19 cellular contexts compared by ENCODE assay signal in the genomic region with DNA sequence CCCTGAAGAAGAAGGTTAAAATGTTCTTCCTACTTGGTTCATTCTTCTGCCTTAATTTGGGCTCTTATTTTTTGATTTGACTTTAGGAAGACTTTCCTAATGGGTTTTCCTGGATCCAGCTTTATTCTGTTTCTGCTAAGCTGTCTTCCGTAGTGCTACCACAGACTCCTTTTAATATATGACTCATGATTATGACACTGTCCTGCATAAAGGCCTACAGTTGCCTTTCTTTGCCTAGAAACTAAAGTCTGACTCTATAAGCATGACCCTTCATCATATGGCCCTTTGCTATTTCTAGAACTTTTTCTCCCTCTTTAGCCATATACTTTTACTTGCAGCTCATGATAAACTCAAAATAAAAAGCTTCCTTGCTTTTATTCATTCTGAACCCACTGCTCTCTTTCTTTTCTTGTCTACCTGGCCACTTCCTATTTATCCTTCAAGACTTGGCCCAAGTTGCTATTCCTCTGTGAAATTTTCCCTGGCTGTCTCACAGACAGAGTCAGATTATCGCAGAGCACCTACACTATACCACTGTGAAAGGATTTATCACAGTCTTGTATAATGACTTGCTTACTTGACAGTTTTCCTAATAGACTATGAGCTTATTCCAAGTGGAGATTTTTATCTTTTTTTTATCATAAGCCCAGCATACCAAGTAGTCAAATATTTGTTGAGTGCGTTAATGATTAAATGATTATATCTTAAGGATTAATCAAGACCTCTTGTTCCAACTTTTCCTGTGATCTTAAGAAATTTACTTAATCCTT. TPM values are rescaled to one million over a fixed set of nuclear protein-coding genes. Genes with fewer than 3 reads are reported as not detected.
A peak's percentile ranks its signal among the peaks of the same experiment; 100 is the strongest.
DNase-seq lines count a peak whose midpoint lies in the region; ATAC-seq, FAIRE-seq and TF ChIP-seq lines count a peak whose summit lies in the region.
"Had no signal": no experiment of that assay in that cellular context is flagged by ENCODE, and none has a peak within 500 bp of the region (broad histone marks: within the 10 kb centered on the region; RNA-seq: fewer than 3 reads in every experiment).

No MANE protein-coding gene starts in this region.

- H3K27me3 ChIP-seq in GM12878 (replicated peaks in 1 of 2; ENCODE audit: control insufficient read depth in 2 of 2, insufficient read depth in 2 of 2, low read length in 1 of 2) (no peaks in the 10 kb centered on the region), right cardiac atrium (ENCODE audit: control insufficient read depth, insufficient read depth) (no peaks in the 10 kb centered on the region)
- H3K27me3 ChIP-seq: MG63, spleen, uterus had no signal

- no peaks in the 10 kb centered on the region for H3K79me2 ChIP-seq in GM12878 (ENCODE audit: control insufficient read depth, insufficient read depth, low read length)

- TF ChIP-seq RAD21 in A549 (conservative IDR thresholded peaks at IDR 0.05 in 1 of 2, IDR thresholded peaks at IDR 0.05 in 1 of 2), result no peak
- no peak for TF ChIP-seq RAD21 in GM12878 (IDR thresholded peaks at IDR 0.05; ENCODE audit: insufficient read depth, low read depth, low read length)

- intact Hi-C loops in GM12878 (cut with micrococcal nuclease; ENCODE audit: unreplicated experiment), result no loop called here
- intact Hi-C loops in right cardiac atrium (cut with DNase I), result no loop called here

- WGBS in A549 (ENCODE audit: missing lambda C conversion rate), result 76% methylated on average over 3 of the region's 3 CpGs
- 99% methylated on average over 3 of the region's 3 CpGs for WGBS in GM12878 (ENCODE audit: insufficient coverage, insufficient replicate concordance, low lambda C conversion rate, missing lambda C conversion rate)
- WGBS in right cardiac atrium, result 97% methylated on average over 3 of the region's 3 CpGs

- H3K9ac ChIP-seq in GM12878 (ENCODE audit: control insufficient read depth, insufficient read depth, low read length), result no peak overlapping the region

- H3K4me2 ChIP-seq in A549 (peak overlapping the region; percentile 19; the same call in 1 of the 3 replicates), GM12878 (ENCODE audit: control insufficient read depth, insufficient read depth) (no peak overlapping the region)

- H3K9me3 ChIP-seq in A549 (no peaks in the 10 kb centered on the region), GM12878 (replicated peaks; ENCODE audit: control insufficient read depth, insufficient read depth, low read length) (no peaks in the 10 kb centered on the region), right cardiac atrium (ENCODE audit: control insufficient read depth, low read length) (no peaks in the 10 kb centered on the region)
- H3K9me3 ChIP-seq: HAP-1, MG63, prostate gland, spleen, uterus had no signal

- TF ChIP-seq CTCF in A549 (IDR thresholded peaks at IDR 0.05) (no peak), GM12878 (IDR thresholded peaks at IDR 0.05 in 2 of 3, conservative IDR thresholded peaks at IDR 0.05 in 1 of 3; ENCODE audit: control insufficient read depth in 2 of 3, extremely low read depth in 1 of 3, insufficient read depth in 1 of 3, low read depth in 3 of 3, low read length in 3 of 3) (no peak)

- no peak for FAIRE-seq in A549 (lab: Jason Lieb, UNC)
- FAIRE-seq in GM12878 (lab: Jason Lieb, UNC), result peak; percentile 38
- FAIRE-seq: GM12891 had no signal

- TF ChIP-seq EP300 in A549 (IDR thresholded peaks at IDR 0.05) (no peak), GM12878 (IDR thresholded peaks at IDR 0.05; ENCODE audit: borderline replicate concordance in 1 of 2, control insufficient read depth in 1 of 2, low read depth in 2 of 2, low read length in 2 of 2) (no peak)

- in situ Hi-C loops in GM12878 (cut with MboI), result no loop called here

- no peak overlapping the region for H3K27ac ChIP-seq in A549
- no peak overlapping the region for H3K27ac ChIP-seq in GM12878 (ENCODE audit: control insufficient read depth, insufficient read depth)
- H3K27ac ChIP-seq in right cardiac atrium (ENCODE audit: low read length), result no peak overlapping the region
- H3K27ac ChIP-seq: C4-2B, prostate gland, spleen, uterus had no signal

- RAD21 ChIA-PET in GM12878 (lab: Charles Lee; ENCODE audit: unreplicated experiment), result interaction anchor here (1.0 kb wide), 1 partner anchor 8 kb away, joined by 4 read pairs; no protein-coding TSS in a partner anchor

- peaks cover 0 to 5% of the 10 kb centered on the region in 2 experiments; a peak in 1 of 4 replicates for H3K36me3 ChIP-seq in GM12878 (ENCODE audit: control insufficient read depth in 2 of 2, insufficient read depth in 2 of 2, low read length in 1 of 2)
- H3K36me3 ChIP-seq: prostate gland, uterus had no signal

- SMC1A ChIA-PET in GM12878 (lab: Charles Lee; ENCODE audit: uncharacterized antibody, unreplicated experiment), result interaction anchor here (1.1 to 1.8 kb wide), 3 partner anchors 9 to 14 kb away, joined by 3 to 5 read pairs (median 4); no protein-coding TSS in a partner anchor

- ATAC-seq in A549 (no peak), GM12878 (no peak), right cardiac atrium (no peak), GM21390 (IDR thresholded peaks at IDR 0.05; ENCODE audit: unreplicated experiment) (no peak)

- H4K20me1 ChIP-seq in GM12878 (ENCODE audit: control insufficient read depth, insufficient read depth), result no peaks in the 10 kb centered on the region

- no peak overlapping the region for H2AFZ ChIP-seq in GM12878 (ENCODE audit: control insufficient read depth, low read depth, low read length)

- H3K4me1 ChIP-seq in A549 (peaks cover 10% of the 10 kb centered on the region; the same call in 2 of the 3 replicates), GM12878 (ENCODE audit: control insufficient read depth, insufficient read depth, low read length) (no peaks in the 10 kb centered on the region), right cardiac atrium (ENCODE audit: control insufficient read depth, insufficient read depth, low read length) (no peaks in the 10 kb centered on the region)
- H3K4me1 ChIP-seq: HAP-1, prostate gland, spleen, uterus had no signal

- POLR2A ChIA-PET in A549 (lab: Yijun Ruan, JAX) (no interaction called here), GM12878 (lab: Charles Lee) (no interaction called here)

- DNase-seq in A549 (ENCODE audit: low read depth in 1 of 2, low spot score in 1 of 2), result no peak
- DNase-seq in M059J (ENCODE audit: low read depth), result peak; percentile 25
- DNase-seq in GM12878 (ENCODE audit: low read depth, low spot score), result no peak
- peak; percentile 49 for DNase-seq in kidney tubule cell (ENCODE audit: low spot score)
- no peak for DNase-seq in germinal center (ENCODE audit: low spot score)
- no peak for DNase-seq in right cardiac atrium
- no peak for DNase-seq in NCI-H146 (lab: John Stamatoyannopoulos, UW)
- DNase-seq: cortex of kidney, GF-D8, MG63, NCI-H187 treated with DMSO at 0.1 percent for 48 hours, NCI-H69, spleen, uterus had no signal

- CTCF ChIA-PET in A549 (lab: Yijun Ruan, JAX) (interaction anchor here (0.9 kb wide), 1 partner anchor 11 kb away, joined by 4 read pairs; no protein-coding TSS in a partner anchor), GM12878 (lab: Yijun Ruan, JAX) (interaction anchor here (0.5 to 1.6 kb wide), 5 partner anchors 9 to 682 kb away, joined by 3 to 5 read pairs (median 3); no protein-coding TSS in a partner anchor)

- TF ChIP-seq POLR2A in A549 (IDR thresholded peaks at IDR 0.05; ENCODE audit: low read length), result no peak
- no peak for TF ChIP-seq POLR2A in GM12878 (IDR thresholded peaks at IDR 0.05; ENCODE audit: low read depth, low read length)

- no TSS peak for BruUV-seq in GM12878 (replicated peaks; lab: Mats Ljungman, UMichigan)

- H3K4me3 ChIP-seq in A549 (no peak overlapping the region), GM12878 (no peak overlapping the region), right cardiac atrium (ENCODE audit: low read length) (no peak overlapping the region)
- H3K4me3 ChIP-seq: HAP-1, MG63, prostate gland, spleen, uterus had no signal

RNA-seq across cellular contexts. Expression of a gene that starts 24.7 kb away (rescaled TPM):
- polyA plus RNA-seq in A549 (2011; rRNA removed) (10.9 and 11.9 TPM in 2 replicates), A549 (2017; fragmentation: RNase III; extraction: RNeasy Plus Mini Kit Qiagen cat#74134 plus additional on column Dnase treatment) (5.9 to 6.6 TPM (median 6.1 TPM) in 3 replicates), GM12878 (2011; rRNA removed) (10.4 and 16.2 TPM in 2 replicates), GM12878 (2014; fragmentation: Illumina TruSeq; extraction: Trizol) (8.5 and 9.3 TPM in 2 replicates), GM12878 (2014; fragmentation: Nextera tagmentation; extraction: Ambion mirVana) (1 to 10 TPM; 2.0 to 2.3 TPM), GM12878 (2014; rRNA removed) (6.1 and 8.5 TPM in 2 replicates), GM12878 (2016; fragmentation: Nextera tagmentation; extraction: Ambion mirVana) (1 to 10 TPM; 4.3 to 9.6 TPM), right cardiac atrium (6.2 TPM)
- polyA plus RNA-seq in A549 (2012; cell fraction: cytosol; rRNA removed), result 1.8 and 2.4 TPM in 2 replicates
- polyA plus RNA-seq in A549 (2012; cell fraction: nucleus; rRNA removed), result 1.8 and 4.1 TPM in 2 replicates
- polyA minus RNA-seq in A549 (2011; rRNA and poly(A)+ RNA removed), result 8.0 and 12.4 TPM in 2 replicates
- 13.8 and 16.3 TPM in 2 replicates for total RNA-seq in M059J (2014; rRNA removed; shearing (Covaris generic))
- 48.2 and 52.9 TPM in 2 replicates for total RNA-seq in GM12878 (2013; cell fraction: nucleolus; rRNA removed)
- total RNA-seq in GM12878 (2014; rRNA removed) (6.0 and 9.6 TPM in 2 replicates), GM12878 (2014; rRNA removed; fragmentation: Illumina TruSeq; extraction: Trizol) (8.6 and 8.8 TPM in 2 replicates), GM12878 (2021) (9.9 and 10.9 TPM in 2 replicates), right cardiac atrium (10 to 100 TPM; 42.6 to 47.7 (median 46.0) TPM)
- 3.1 TPM for polyA plus RNA-seq in GM12878 (2011; ENCODE audit: low read depth)
- 4.1 and 4.4 TPM in 2 replicates for polyA plus RNA-seq in GM12878 (2011; cell fraction: cytosol; rRNA removed)
- polyA plus RNA-seq in GM12878 (2011; cell fraction: nucleus; rRNA removed), result 12.2 and 12.7 TPM in 2 replicates
- polyA plus RNA-seq in GM12878 (2012), result 4.8 and 5.0 TPM in 2 replicates
- 18.0 and 36.5 TPM in 2 replicates for polyA minus RNA-seq in GM12878 (2011; rRNA and poly(A)+ RNA removed)
- 3.1 and 9.0 TPM in 2 replicates for polyA minus RNA-seq in GM12878 (2011; cell fraction: cytosol; rRNA and poly(A)+ RNA removed)
- polyA minus RNA-seq in GM12878 (2011; cell fraction: nucleus; rRNA and poly(A)+ RNA removed), result 19.9 and 27.7 TPM in 2 replicates

RNA-seq across cellular contexts. Expression of a gene that starts 52.4 kb away (rescaled TPM):
- polyA plus RNA-seq in A549 (2011; rRNA removed) (0.12 and 0.14 TPM in 2 replicates), A549 (2017; fragmentation: RNase III; extraction: RNeasy Plus Mini Kit Qiagen cat#74134 plus additional on column Dnase treatment) (0.05 to 0.12 TPM (median 0.05 TPM) in 3 replicates), GM12878 (2011; rRNA removed) (0.14 and 0.20 TPM in 2 replicates), GM12878 (2014; fragmentation: Illumina TruSeq; extraction: Trizol) (0.12 and 0.16 TPM in 2 replicates), GM12878 (2014; fragmentation: Nextera tagmentation; extraction: Ambion mirVana) (under 1 TPM in 1 of 2 experiments, not detected in 1; under 0.01 TPM), GM12878 (2014; rRNA removed) (0.13 and 0.58 TPM in 2 replicates), GM12878 (2016; fragmentation: Nextera tagmentation; extraction: Ambion mirVana) (under 1 TPM; 0.03 to 0.04 TPM), right cardiac atrium (2.1 TPM)
- polyA plus RNA-seq in A549 (2012; cell fraction: cytosol; rRNA removed), result 0.06 and 0.08 TPM in 2 replicates
- 0.28 and 0.50 TPM in 2 replicates for polyA plus RNA-seq in A549 (2012; cell fraction: nucleus; rRNA removed)
- polyA minus RNA-seq in A549 (2011; rRNA and poly(A)+ RNA removed), result 0.12 and 0.39 TPM in 2 replicates
- total RNA-seq in M059J (2014; rRNA removed; shearing (Covaris generic)), result 0.17 and 0.32 TPM in 2 replicates
- 0.88 and 0.98 TPM in 2 replicates for total RNA-seq in GM12878 (2013; cell fraction: nucleolus; rRNA removed)
- total RNA-seq in GM12878 (2014; rRNA removed) (0.05 and 0.06 TPM in 2 replicates), GM12878 (2014; rRNA removed; fragmentation: Illumina TruSeq; extraction: Trizol) (0.04 and 0.05 TPM in 2 replicates), GM12878 (2021) (0.05 and 0.11 TPM in 2 replicates), right cardiac atrium (1 to 10 TPM; 3.9 to 7.4 (median 4.7) TPM)
- polyA plus RNA-seq in GM12878 (2011; ENCODE audit: low read depth), result 0.08 TPM
- polyA plus RNA-seq in GM12878 (2011; cell fraction: cytosol; rRNA removed), result 0.23 and 0.30 TPM in 2 replicates
- 0.67 and 1.0 TPM in 2 replicates for polyA plus RNA-seq in GM12878 (2011; cell fraction: nucleus; rRNA removed)
- 0.07 and 0.10 TPM in 2 replicates for polyA plus RNA-seq in GM12878 (2012)
- polyA minus RNA-seq in GM12878 (2011; rRNA and poly(A)+ RNA removed), result 0.29 and 0.41 TPM in 2 replicates
- not detected in 2 replicates for polyA minus RNA-seq in GM12878 (2011; cell fraction: cytosol; rRNA and poly(A)+ RNA removed)
- polyA minus RNA-seq in GM12878 (2011; cell fraction: nucleus; rRNA and poly(A)+ RNA removed), result 0.48 and 0.57 TPM in 2 replicates

Comparison
In these comparisons a context has a peak if more than half of its experiments do, and no peak if none do; other contexts are left out.
1. DNase-seq: peak in M059J (single experiment) and kidney tubule cell (single experiment); none in A549 (0 of 2), GM12878 (single experiment), germinal center (single experiment), right cardiac atrium (0 of 3) and NCI-H146 (single experiment).